Comparison of ENCODE assay signal across 18 cellular contexts in genomic region chr15:58762731-58763130, GRCh38.
"Had no signal": no experiment of that assay in that cellular context is flagged by ENCODE, and none has a peak within 500 bp of the region (broad histone marks: within the 10 kb centered on the region; RNA-seq: fewer than 3 reads in every experiment).

No MANE protein-coding gene starts in this region.

- H3K4me3 ChIP-seq: cardiac muscle cell, dorsolateral prefrontal cortex, hepatocyte had no signal

- DNase-seq: activated CD4-positive, alpha-beta T cell treated with anti-CD3 and anti-CD28 coated beads, Interleukin-2, amount 10 ng/mL, durations not matched to agents 24 days and 14 days; activated CD4-positive, CD25-positive, alpha-beta regulatory T cell; activated CD8-positive, alpha-beta T cell treated with anti-CD3 and anti-CD28 coated beads for 36 hours; activated naive CD4-positive, alpha-beta T cell treated with Interleukin-2 at 50 U/mL for 16 hours; activated naive CD8-positive, alpha-beta T cell treated with anti-CD3 and anti-CD28 coated beads, Interleukin-2, amount 10 ng/mL, durations not matched to agents 7 days and 5 days; activated T-cell treated with anti-CD3 and anti-CD28 coated beads, Interleukin-2, amount 50 U/mL, for 24 hours; amygdala; endodermal cell; foreskin fibroblast; stimulated activated naive B cell treated with anti-CD40 and anti-IgM and Interleukin-4, amounts not matched to agents 10 μg/mL and 1 μg/mL and 100 μg/mL, for 72 hours had no signal

- H3K27me3 ChIP-seq: cardiac muscle cell, dorsolateral prefrontal cortex, hepatocyte had no signal

- H3K27ac Mint-ChIP-seq: activated CD4-positive, alpha-beta T cell treated with anti-CD3 and anti-CD28 coated beads, Interleukin-2, amount 10 ng/mL, durations not matched to agents 24 days and 14 days; activated CD8-positive, alpha-beta T cell treated with anti-CD3 and anti-CD28 coated beads for 36 hours; activated naive CD8-positive, alpha-beta T cell treated with anti-CD3 and anti-CD28 coated beads, Interleukin-2, amount 10 ng/mL, durations not matched to agents 7 days and 5 days; activated T-cell treated with anti-CD3 and anti-CD28 coated beads, Interleukin-2, amount 50 U/mL, for 24 hours; activated T-helper 2 cell treated with anti-CD3 and anti-CD28 coated beads, Interferon-gamma antibody, Interleukin-2, Interleukin-4, amounts not matched to agents 10 μg/mL and 5 μg/mL and 100 μg/mL, durations not matched to agents 14 hours and 24 hours and 36 hours; endodermal cell; memory B cell; progenitor cell of endocrine pancreas; stimulated activated naive B cell treated with anti-CD40 and anti-IgM and Interleukin-4, amounts not matched to agents 10 μg/mL and 1 μg/mL and 100 μg/mL, for 72 hours had no signal

- H3K4me2 ChIP-seq: hepatocyte had no signal

- ATAC-seq: activated CD8-positive, alpha-beta T cell treated with anti-CD3 and anti-CD28 coated beads for 36 hours; stimulated activated naive B cell treated with anti-CD40 and anti-IgM and Interleukin-4, amounts not matched to agents 10 μg/mL and 1 μg/mL and 100 μg/mL, for 72 hours had no signal

- H3K36me3 ChIP-seq: cardiac muscle cell had no signal

- H3K4me3 Mint-ChIP-seq: activated CD4-positive, alpha-beta T cell treated with anti-CD3 and anti-CD28 coated beads, Interleukin-2, amount 10 ng/mL, durations not matched to agents 24 days and 14 days; activated CD8-positive, alpha-beta T cell treated with anti-CD3 and anti-CD28 coated beads for 36 hours; activated naive CD8-positive, alpha-beta T cell treated with anti-CD3 and anti-CD28 coated beads, Interleukin-2, amount 10 ng/mL, durations not matched to agents 7 days and 5 days; activated T-cell treated with anti-CD3 and anti-CD28 coated beads, Interleukin-2, amount 50 U/mL, for 24 hours; endodermal cell; memory B cell; neural crest cell; stimulated activated naive B cell treated with anti-CD40 and anti-IgM and Interleukin-4, amounts not matched to agents 10 μg/mL and 1 μg/mL and 100 μg/mL, for 72 hours had no signal

- H3K27ac ChIP-seq: cardiac muscle cell, epithelial cell of prostate, hepatocyte had no signal

- H3K4me1 Mint-ChIP-seq: endodermal cell; memory B cell; neural crest cell; stimulated activated naive B cell treated with anti-CD40 and anti-IgM and Interleukin-4, amounts not matched to agents 10 μg/mL and 1 μg/mL and 100 μg/mL, for 72 hours had no signal

- H3K27me3 Mint-ChIP-seq: activated CD8-positive, alpha-beta T cell treated with anti-CD3 and anti-CD28 coated beads for 36 hours; activated naive CD8-positive, alpha-beta T cell treated with anti-CD3 and anti-CD28 coated beads, Interleukin-2, amount 10 ng/mL, durations not matched to agents 7 days and 5 days; activated T-cell treated with anti-CD3 and anti-CD28 coated beads, Interleukin-2, amount 50 U/mL, for 24 hours; memory B cell; progenitor cell of endocrine pancreas; stimulated activated naive B cell treated with anti-CD40 and anti-IgM and Interleukin-4, amounts not matched to agents 10 μg/mL and 1 μg/mL and 100 μg/mL, for 72 hours had no signal

- H2AFZ ChIP-seq: hepatocyte had no signal

- H3K79me2 ChIP-seq: hepatocyte had no signal

- H3K36me3 Mint-ChIP-seq: memory B cell had no signal
